ENCODE assay signal across 8 cellular contexts in genomic region chr9:22238809-22239684, GRCh38.
DNase-seq lines count a peak whose midpoint lies in the region; ATAC-seq, FAIRE-seq and TF ChIP-seq lines count a peak whose summit lies in the region.

No MANE protein-coding gene starts in this region.

- no peaks in the 10 kb centered on the region for H3K9me3 Mint-ChIP-seq in activated CD8-positive, alpha-beta T cell treated with anti-CD3 and anti-CD28 coated beads, Interleukin-2, amount 10 ng/mL, durations not matched to agents 7 days and 5 days (ENCODE audit: insufficient read depth)

- TF ChIP-seq CTCF in keratinocyte (optimal IDR thresholded peaks at IDR 0.05 in 1 of 3, IDR thresholded peaks at IDR 0.05 in 1 of 3, conservative IDR thresholded peaks at IDR 0.05 in 1 of 3; ENCODE audit: extremely low read depth in 1 of 3, insufficient read depth in 2 of 3, low read length in 3 of 3) = peak in 2 of 3 experiments; percentile 33 to 38

- peak overlapping the region; percentile 51 for H2AFZ ChIP-seq in keratinocyte (ENCODE audit: control insufficient read depth, low read length)

- peak overlapping the region; percentile 38 to 60 (median 39) for H3K4me3 ChIP-seq in keratinocyte (ENCODE audit: control insufficient read depth in 2 of 3, extremely low read depth in 1 of 3, insufficient read depth in 2 of 3, low read depth in 1 of 3, low read length in 3 of 3)

- no peaks in the 10 kb centered on the region for H3K36me3 Mint-ChIP-seq in activated CD8-positive, alpha-beta T cell treated with anti-CD3 and anti-CD28 coated beads, Interleukin-2, amount 10 ng/mL, durations not matched to agents 7 days and 5 days (ENCODE audit: low read depth)

- no peak overlapping the region for H3K4me3 Mint-ChIP-seq in activated CD8-positive, alpha-beta T cell treated with anti-CD3 and anti-CD28 coated beads, Interleukin-2, amount 10 ng/mL, durations not matched to agents 7 days and 5 days

- DNase-seq in Caki2 (ENCODE audit: low read depth) (peak; percentile 75), KBM-7 (peak; percentile 81), keratinocyte (ENCODE audit: low read depth, low spot score) (no peak), HPDE6-E6E7 (ENCODE audit: extremely low spot score) (no peak), mucosa of gallbladder (ENCODE audit: low spot score) (no peak), NCI-H524 treated with DMSO at 0.1 percent for 48 hours (lab: John Stamatoyannopoulos, UW) (no peak)
- no peak for DNase-seq in activated CD8-positive, alpha-beta T cell treated with anti-CD3 and anti-CD28 coated beads, Interleukin-2, amount 10 ng/mL, durations not matched to agents 7 days and 5 days

- dilution Hi-C loops in keratinocyte (cut with MboI; ENCODE audit: extremely low pct_ligation_motif_present, low sequenced_read_pairs) = loop anchor here (25.0 kb wide), 2 partner anchors 127 to 202 kb away; no protein-coding TSS in a partner anchor

- H3K4me2 ChIP-seq in keratinocyte (ENCODE audit: control insufficient read depth, extremely low read depth, insufficient read depth, low read depth, low read length) = peak overlapping the region; percentile 68

- peak; percentile 41 for FAIRE-seq in keratinocyte (lab: Jason Lieb, UNC)

- peak overlapping the region; percentile 14 for H3K27ac Mint-ChIP-seq in activated CD8-positive, alpha-beta T cell treated with anti-CD3 and anti-CD28 coated beads, Interleukin-2, amount 10 ng/mL, durations not matched to agents 7 days and 5 days

- H4K20me1 ChIP-seq in keratinocyte (ENCODE audit: control insufficient read depth, extremely low read depth, insufficient read depth, low read length) = no peaks in the 10 kb centered on the region

- peak; percentile 36 for ATAC-seq in activated CD8-positive, alpha-beta T cell treated with anti-CD3 and anti-CD28 coated beads, Interleukin-2, amount 10 ng/mL, durations not matched to agents 7 days and 5 days
- ATAC-seq in GM21515 (IDR thresholded peaks at IDR 0.05; ENCODE audit: unreplicated experiment) = no peak

- H3K9me3 ChIP-seq in keratinocyte (ENCODE audit: control insufficient read depth, low read depth, low read length) = no peaks in the 10 kb centered on the region

- H3K79me2 ChIP-seq in keratinocyte (ENCODE audit: control insufficient read depth, insufficient read depth, low read length) = peaks cover 2% of the 10 kb centered on the region

- H3K27me3 Mint-ChIP-seq in activated CD8-positive, alpha-beta T cell treated with anti-CD3 and anti-CD28 coated beads, Interleukin-2, amount 10 ng/mL, durations not matched to agents 7 days and 5 days (ENCODE audit: low read depth) = peaks cover 17% of the 10 kb centered on the region

- in situ Hi-C loops in Caki2 (cut with HindIII; ENCODE audit: low pct_unique_long_range_greater_than_20kb, low sequenced_read_pairs) = loop anchor here (25.0 kb wide), 1 partner anchor 427 kb away; the partner anchor contains the start of gene MTAP
- in situ Hi-C loops in KBM-7 (cut with MboI; ENCODE audit: low pct_unique_long_range_greater_than_20kb, low sequenced_read_pairs) = loop anchor here (10.0 kb wide), 1 partner anchor 424 kb away; no protein-coding TSS in a partner anchor

- peak overlapping the region; percentile 82 for H3K27ac ChIP-seq in keratinocyte (ENCODE audit: control insufficient read depth, insufficient read depth, low read length)

- POLR2A ChIA-PET in activated CD8-positive, alpha-beta T cell treated with anti-CD3 and anti-CD28 coated beads, Interleukin-2, amount 10 ng/mL, durations not matched to agents 7 days and 5 days (lab: Charles Lee) = interaction anchor here (1.0 kb wide), 1 partner anchor 111 kb away, joined by 3 read pairs; no protein-coding TSS in a partner anchor

- H3K4me1 Mint-ChIP-seq in activated CD8-positive, alpha-beta T cell treated with anti-CD3 and anti-CD28 coated beads, Interleukin-2, amount 10 ng/mL, durations not matched to agents 7 days and 5 days (ENCODE audit: low read depth) = peaks cover 48% of the 10 kb centered on the region

- no peaks in the 10 kb centered on the region for H3K9me1 ChIP-seq in keratinocyte (ENCODE audit: control insufficient read depth, extremely low read depth, insufficient read depth, low read length)

- H3K27me3 ChIP-seq in keratinocyte (ENCODE audit: control insufficient read depth, extremely low read depth, insufficient read depth, low read length) = no peaks in the 10 kb centered on the region

- H3K36me3 ChIP-seq in keratinocyte (ENCODE audit: control insufficient read depth in 2 of 2, extremely low read depth in 1 of 2, insufficient read depth in 2 of 2, low read length in 2 of 2) = no peaks in the 10 kb centered on the region

- H3K9ac ChIP-seq in keratinocyte (ENCODE audit: control insufficient read depth, extremely low read depth, insufficient read depth, low read length) = peak overlapping the region; percentile 71

- peaks cover 43% of the 10 kb centered on the region for H3K4me1 ChIP-seq in keratinocyte (ENCODE audit: control insufficient read depth, extremely low read depth, insufficient read depth, low read length)

- CTCF ChIA-PET in activated CD8-positive, alpha-beta T cell treated with anti-CD3 and anti-CD28 coated beads, Interleukin-2, amount 10 ng/mL, durations not matched to agents 7 days and 5 days (lab: Charles Lee) = interaction anchor here (0.7 to 5.4 kb wide), 20 partner anchors 10 to 434 kb away, joined by 3 to 58 read pairs (median 5); partner anchors contain the start of gene CDKN2B

Comparison
In these comparisons a context has a peak if more than half of its experiments do, and no peak if none do; other contexts are left out.
1. DNase-seq: peak in Caki2 (single experiment) and KBM-7 (single experiment); none in activated CD8-positive, alpha-beta T cell treated with anti-CD3 and anti-CD28 coated beads, Interleukin-2, amount 10 ng/mL, durations not matched to agents 7 days and 5 days (single experiment), keratinocyte (single experiment), HPDE6-E6E7 (single experiment), mucosa of gallbladder (single experiment) and NCI-H524 treated with DMSO at 0.1 percent for 48 hours (single experiment).